In the genomic region with DNA sequence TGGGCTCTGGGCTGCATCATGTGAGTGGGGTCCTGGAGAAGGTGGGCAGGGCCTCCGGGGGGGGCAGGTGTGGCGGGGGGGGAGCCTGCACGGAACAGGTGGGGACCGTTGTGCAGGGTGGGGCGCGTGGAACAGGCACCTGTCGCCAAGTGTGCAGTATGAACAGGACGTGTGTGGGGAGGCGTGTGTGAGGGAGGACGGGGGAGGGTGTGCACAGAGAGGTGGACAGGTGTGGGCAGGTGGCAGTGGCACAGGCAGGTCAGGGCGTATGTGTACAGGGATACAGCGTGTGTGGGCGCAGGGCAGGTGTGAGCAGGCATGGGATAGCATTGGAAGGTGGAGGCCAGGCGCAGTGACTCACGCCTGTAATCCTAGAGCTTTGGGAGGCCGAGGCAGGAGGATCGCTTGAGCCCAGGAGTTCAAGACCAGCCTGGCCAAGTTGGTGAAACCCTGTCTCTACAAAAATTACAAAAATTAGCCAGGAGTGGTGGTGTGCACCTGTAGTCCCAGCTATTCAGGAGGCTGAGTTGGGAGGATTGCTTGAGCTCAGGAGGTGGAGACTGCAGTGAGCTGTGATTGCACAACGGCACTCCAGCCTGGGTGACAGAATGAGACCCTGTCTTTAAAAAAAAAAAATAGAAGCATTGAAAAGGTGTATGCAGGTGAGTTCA, we compare ENCODE assay signal across 31 cellular contexts. TPM values are rescaled to one million over a fixed set of nuclear protein-coding genes. Genes with fewer than 3 reads are reported as not detected.
"Had no signal": no experiment of that assay in that cellular context is flagged by ENCODE, and none has a peak within 500 bp of the region (broad histone marks: within the 10 kb centered on the region; RNA-seq: fewer than 3 reads in every experiment).

No MANE protein-coding gene starts in this region.

- H3K27me3 ChIP-seq: uterus had no signal

- H3K4me3 Mint-ChIP-seq: activated CD4-positive, alpha-beta memory T cell treated with anti-CD3 and anti-CD28 coated beads for 36 hours; activated CD4-positive, alpha-beta T cell treated with anti-CD3 and anti-CD28 coated beads, Interleukin-2, amount 10 ng/mL, durations not matched to agents 24 days and 14 days; activated naive CD8-positive, alpha-beta T cell treated with anti-CD3 and anti-CD28 coated beads, Interleukin-2, amount 50 U/mL, for 24 hours; activated T-cell treated with anti-CD3 and anti-CD28 coated beads, Interleukin-2, amount 50 U/mL, for 24 hours; T-helper 17 cell had no signal

- H3K27ac ChIP-seq: cardiac muscle cell, colonic mucosa, gastroesophageal sphincter, hepatocyte, right atrium auricular region, thoracic aorta, uterus had no signal

- H3K9me3 ChIP-seq: colonic mucosa, gastroesophageal sphincter, right atrium auricular region, thoracic aorta, uterus had no signal

- H3K27ac Mint-ChIP-seq: activated CD4-positive, alpha-beta memory T cell treated with anti-CD3 and anti-CD28 coated beads for 36 hours; activated CD4-positive, alpha-beta T cell treated with anti-CD3 and anti-CD28 coated beads, Interleukin-2, amount 10 ng/mL, durations not matched to agents 24 days and 14 days; activated naive CD8-positive, alpha-beta T cell treated with anti-CD3 and anti-CD28 coated beads, Interleukin-2, amount 50 U/mL, for 24 hours; activated T-cell treated with anti-CD3 and anti-CD28 coated beads, Interleukin-2, amount 50 U/mL, for 24 hours; naive B cell; T-helper 17 cell had no signal

- H3K36me3 Mint-ChIP-seq: activated CD4-positive, alpha-beta memory T cell treated with anti-CD3 and anti-CD28 coated beads for 36 hours had no signal

- H3K4me1 Mint-ChIP-seq: activated CD4-positive, alpha-beta T cell treated with anti-CD3 and anti-CD28 coated beads, Interleukin-2, amount 10 ng/mL, durations not matched to agents 24 days and 14 days had no signal

- ATAC-seq: activated naive CD8-positive, alpha-beta T cell treated with anti-CD3 and anti-CD28 coated beads, Interleukin-2, amount 50 U/mL, for 24 hours; gastroesophageal sphincter; left cardiac atrium; left ventricle myocardium superior; stimulated activated naive CD8-positive, alpha-beta T cell treated with anti-CD3 and anti-CD28 coated beads, Interleukin-15, Interleukin-2, amounts not matched to agents 100 U/mL and 50 U/mL, for 24 hours; T-helper 17 cell had no signal

- H3K4me1 ChIP-seq: colonic mucosa had no signal

- DNase-seq: activated CD4-positive, alpha-beta memory T cell treated with anti-CD3 and anti-CD28 coated beads for 36 hours; activated CD4-positive, alpha-beta T cell treated with anti-CD3 and anti-CD28 coated beads, Interleukin-2, amount 10 ng/mL, durations not matched to agents 24 days and 14 days; activated CD4-positive, CD25-positive, alpha-beta regulatory T cell treated with anti-CD3 and anti-CD28 coated beads, Interleukin-2, amount 50 U/mL, for 72 hours; activated CD8-positive, alpha-beta memory T cell treated with anti-CD3 and anti-CD28 coated beads, Interleukin-2, amount 50 U/mL, for 48 hours; activated gamma-delta T cell; activated naive CD4-positive, alpha-beta T cell treated with anti-CD3 and anti-CD28 coated beads, Interleukin-2, amount 50 U/mL, for 16 hours; activated naive CD8-positive, alpha-beta T cell treated with anti-CD3 and anti-CD28 coated beads, Interleukin-2, amount 50 U/mL, for 24 hours; activated T-cell treated with anti-CD3 and anti-CD28 coated beads, Interleukin-2, amount 50 U/mL, for 24 hours; amygdala; cerebellar nuclear complex; colonic mucosa; effector CD8-positive, alpha-beta T cell; left cardiac atrium; left ventricle myocardium superior; naive B cell; occipital lobe; stimulated activated CD4-positive, alpha-beta T cell treated with anti-CD3 and anti-CD28 coated beads, Interleukin-2, amount 100 ng/mL, for 48 hours; stimulated activated naive CD8-positive, alpha-beta T cell treated with anti-CD3 and anti-CD28 coated beads, Interleukin-15, Interleukin-2, amounts not matched to agents 100 U/mL and 50 U/mL, for 24 hours; T-helper 17 cell; uterus had no signal

- H3K4me3 ChIP-seq: cardiac muscle cell, colonic mucosa, gastroesophageal sphincter, hepatocyte, right atrium auricular region, thoracic aorta, uterus had no signal

- H3K36me3 ChIP-seq: cardiac muscle cell, colonic mucosa, gastroesophageal sphincter, right atrium auricular region, thoracic aorta, uterus had no signal

- H3K9me3 Mint-ChIP-seq: activated CD4-positive, alpha-beta memory T cell treated with anti-CD3 and anti-CD28 coated beads for 36 hours; activated CD4-positive, alpha-beta T cell treated with anti-CD3 and anti-CD28 coated beads, Interleukin-2, amount 10 ng/mL, durations not matched to agents 24 days and 14 days; activated naive CD8-positive, alpha-beta T cell treated with anti-CD3 and anti-CD28 coated beads, Interleukin-2, amount 50 U/mL, for 24 hours; activated T-cell treated with anti-CD3 and anti-CD28 coated beads, Interleukin-2, amount 50 U/mL, for 24 hours had no signal

RNA-seq across cellular contexts. Expression of a gene that starts 3.2 kb away (rescaled TPM):
- total RNA-seq: activated CD4-positive, alpha-beta memory T cell treated with anti-CD3 and anti-CD28 coated beads for 36 hours; activated CD4-positive, alpha-beta T cell treated with anti-CD3 and anti-CD28 coated beads, Interleukin-2, amount 10 ng/mL, durations not matched to agents 24 days and 14 days; colonic mucosa; dermis microvascular lymphatic vessel endothelial cell; epithelial cell of proximal tubule; hepatocyte; left cardiac atrium; left ventricle myocardium superior; lung microvascular endothelial cell; occipital lobe; pulmonary artery endothelial cell; right atrium auricular region; skeletal muscle tissue; T-helper 17 cell; thoracic aorta had no signal

RNA-seq across cellular contexts. Expression of a gene that starts 14.3 kb away (rescaled TPM):
- total RNA-seq: dermis microvascular lymphatic vessel endothelial cell, lung microvascular endothelial cell, occipital lobe had no signal
- polyA plus RNA-seq: neural cell had no signal
